1 cellular context compared by ENCODE assay signal in genomic region chr17:39852239-39852638, GRCh38.
A peak's percentile ranks its signal among the peaks of the same experiment; 100 is the strongest.
TF ChIP-seq lines count a peak whose summit lies in the region.

No MANE protein-coding gene starts in this region.

TF ChIP-seq in GM12878, 131 proteins besides CTCF, POLR2A, EP300 and RAD21 (continues in another document):
- no peak for TF ChIP-seq ASH2L (IDR thresholded peaks at IDR 0.05; ENCODE audit: borderline replicate concordance, low read depth)
- no peak for TF ChIP-seq EZH2 (IDR thresholded peaks at IDR 0.05; ENCODE audit: borderline replicate concordance, control insufficient read depth, low read depth, low read length)
- TF ChIP-seq CUX1 (IDR thresholded peaks at IDR 0.05; ENCODE audit: insufficient replicate concordance, low read depth, low read length) = no peak
- no peak for TF ChIP-seq TAF1 (IDR thresholded peaks at IDR 0.05; ENCODE audit: borderline replicate concordance, low read depth, low read length)
- TF ChIP-seq SPI1 (IDR thresholded peaks at IDR 0.05; ENCODE audit: borderline replicate concordance, insufficient read depth, low read depth, low read length) = no peak
- TF ChIP-seq ATF7 (IDR thresholded peaks at IDR 0.05; ENCODE audit: low read depth) = no peak
- TF ChIP-seq SKIL (IDR thresholded peaks at IDR 0.05; ENCODE audit: low read depth, poor library complexity, severe bottlenecking) = no peak
- TF ChIP-seq ZBTB40 (IDR thresholded peaks at IDR 0.05; ENCODE audit: borderline replicate concordance) = no peak
- no peak for TF ChIP-seq CBX3 (IDR thresholded peaks at IDR 0.05; ENCODE audit: borderline replicate concordance, low read depth)
- no peak for TF ChIP-seq YY1 (IDR thresholded peaks at IDR 0.05; ENCODE audit: low read depth, low read length)
- peak; percentile 18; the same call in 1 of the 2 replicates for TF ChIP-seq EED (IDR thresholded peaks at IDR 0.05; ENCODE audit: low read depth)
- no peak for TF ChIP-seq NR2C2 (IDR thresholded peaks at IDR 0.05; ENCODE audit: borderline replicate concordance, control insufficient read depth, insufficient read length, low read depth)
- TF ChIP-seq BMI1 (IDR thresholded peaks at IDR 0.05; ENCODE audit: borderline replicate concordance) = peak; percentile 43; the same call in 1 of the 2 replicates
- TF ChIP-seq CBFB (IDR thresholded peaks at IDR 0.05; ENCODE audit: low read depth) = no peak
- TF ChIP-seq KAT2A (conservative IDR thresholded peaks at IDR 0.05; ENCODE audit: control insufficient read depth, low read depth, low read length) = no peak
- TF ChIP-seq TCF7 (IDR thresholded peaks at IDR 0.05; ENCODE audit: borderline replicate concordance) = no peak
- TF ChIP-seq HCFC1 (IDR thresholded peaks at IDR 0.05; ENCODE audit: low read length) = no peak
- TF ChIP-seq TCF3 (IDR thresholded peaks at IDR 0.05; ENCODE audit: borderline replicate concordance, insufficient read depth, low read depth, low read length) = no peak
- no peak for TF ChIP-seq E2F4 (IDR thresholded peaks at IDR 0.05; ENCODE audit: low read depth, low read length)
- no peak for TF ChIP-seq NFYA (IDR thresholded peaks at IDR 0.05; ENCODE audit: borderline replicate concordance, low read depth, low read length)
- TF ChIP-seq HSF1 (IDR thresholded peaks at IDR 0.05; ENCODE audit: low read depth, low read length) = no peak
- TF ChIP-seq SRF (IDR thresholded peaks at IDR 0.05; ENCODE audit: low read depth in 2 of 2, low read length in 2 of 2) = no peak
- TF ChIP-seq STAT3 (IDR thresholded peaks at IDR 0.05; ENCODE audit: low read depth, low read length) = no peak
- 0 out of 2 replicates have a peak, but pooled peaks have one; percentile 46 for TF ChIP-seq MTA3 (IDR thresholded peaks at IDR 0.05; ENCODE audit: borderline replicate concordance, low read length)
- no peak for TF ChIP-seq GATAD2B (conservative IDR thresholded peaks at IDR 0.05; ENCODE audit: low read depth)
- TF ChIP-seq TCF12 (IDR thresholded peaks at IDR 0.05; ENCODE audit: low read depth, low read length) = no peak
- no peak for TF ChIP-seq SREBF1 (IDR thresholded peaks at IDR 0.05; ENCODE audit: low read length)
- TF ChIP-seq HDAC6 (IDR thresholded peaks at IDR 0.05; ENCODE audit: unreplicated experiment) = no peak
- TF ChIP-seq ZNF687 (IDR thresholded peaks at IDR 0.05) = no peak
- no peak for TF ChIP-seq SMAD5 (IDR thresholded peaks at IDR 0.05; ENCODE audit: low read depth)
- TF ChIP-seq MTA2 (IDR thresholded peaks at IDR 0.05; ENCODE audit: low read depth) = peak; percentile 59; the same call in 1 of the 2 replicates
- no peak for TF ChIP-seq ZNF622 (IDR thresholded peaks at IDR 0.05)
- peak; percentile 42; the same call in 1 of the 2 replicates for TF ChIP-seq PML (IDR thresholded peaks at IDR 0.05; ENCODE audit: low read length)
- TF ChIP-seq YBX1 (IDR thresholded peaks at IDR 0.05) = no peak
- TF ChIP-seq NBN (IDR thresholded peaks at IDR 0.05) = 0 out of 2 replicates have a peak, but pooled peaks have one; percentile 26
- no peak for TF ChIP-seq NRF1 (conservative IDR thresholded peaks at IDR 0.05; ENCODE audit: low read depth, low read length)
- no peak for TF ChIP-seq SP1 (IDR thresholded peaks at IDR 0.05; ENCODE audit: low read depth, low read length)
- no peak for TF ChIP-seq ZZZ3 (IDR thresholded peaks at IDR 0.05; ENCODE audit: control insufficient read depth, insufficient read length, low read depth)
- no peak for TF ChIP-seq RELA (IDR thresholded peaks at IDR 0.05; ENCODE audit: borderline replicate concordance, partially characterized antibody)
- TF ChIP-seq GABPA (IDR thresholded peaks at IDR 0.05; ENCODE audit: low read depth) = no peak
- no peak for TF ChIP-seq USF2 (IDR thresholded peaks at IDR 0.05; ENCODE audit: borderline replicate concordance, low read depth, low read length)
- TF ChIP-seq BACH1 (IDR thresholded peaks at IDR 0.05; ENCODE audit: borderline replicate concordance) = no peak
- no peak for TF ChIP-seq EGR1 (IDR thresholded peaks at IDR 0.05; ENCODE audit: borderline replicate concordance in 1 of 2, low read depth in 2 of 2, low read length in 2 of 2)
- TF ChIP-seq HDAC2 (IDR thresholded peaks at IDR 0.05) = no peak
- 0 out of 2 replicates have a peak, but pooled peaks have one; percentile 21 for TF ChIP-seq DPF2 (IDR thresholded peaks at IDR 0.05)
